20 cellular contexts compared by ENCODE assay signal in genomic region chr6:46473866-46474265, GRCh38. TPM values are rescaled to one million over a fixed set of nuclear protein-coding genes. Genes with fewer than 3 reads are reported as not detected.
DNase-seq lines count a peak whose midpoint lies in the region; ATAC-seq and TF ChIP-seq lines count a peak whose summit lies in the region.
"Had no signal": no experiment of that assay in that cellular context is flagged by ENCODE, and none has a peak within 500 bp of the region (broad histone marks: within the 10 kb centered on the region; RNA-seq: fewer than 3 reads in every experiment).

No MANE protein-coding gene starts in this region.

- no peaks in the 10 kb centered on the region for H3K9me3 ChIP-seq in SJSA1 (replicated peaks)
- H3K9me3 ChIP-seq: SJCRH30 had no signal

- no peak for TF ChIP-seq CTCF in fibroblast of mammary gland (conservative IDR thresholded peaks at IDR 0.05; ENCODE audit: control insufficient read depth, insufficient read depth, low read depth, low read length)

- peak; percentile 48 for DNase-seq in EH (ENCODE audit: low read depth)
- DNase-seq in SJSA1 (ENCODE audit: low read depth in 1 of 2, low spot score in 2 of 2): peak; percentile 50 to 59
- DNase-seq in fibroblast of mammary gland (ENCODE audit: low read depth): peak; percentile 62
- DNase-seq in renal cortical epithelial cell (ENCODE audit: low read depth): peak; percentile 9
- no peak for DNase-seq in NCI-H2196 (lab: John Stamatoyannopoulos, UW; ENCODE audit: unreplicated experiment)
- no peak for DNase-seq in stimulated activated CD4-positive, alpha-beta T cell treated with anti-CD3 and anti-CD28 coated beads, Interleukin-4, amount 100 ng/mL, for 4 hours
- DNase-seq: CD8-positive, alpha-beta T cell; DMS79 treated with DMSO at 0.1 percent for 48 hours; GF-D8; MV-4-11; NCI-H1436; NCI-H2029 treated with DMSO at 0.1 percent for 48 hours; NCI-H345; NCI-H69; NK-92 treated with Interleukin-12 subunit alpha and Interleukin-12 subunit beta, amount 100 ng/mL, for 24 hours; SJCRH30 had no signal

- H3K36me3 ChIP-seq in SJSA1: no peaks in the 10 kb centered on the region
- H3K36me3 ChIP-seq: SJCRH30 had no signal

- peaks cover 17% of the 10 kb centered on the region for H3K4me1 ChIP-seq in SJSA1 (replicated peaks)
- H3K4me1 ChIP-seq: SJCRH30 had no signal

- H3K27me3 ChIP-seq in SJSA1 (replicated peaks): no peaks in the 10 kb centered on the region
- H3K27me3 ChIP-seq: SJCRH30 had no signal

- H3K4me3 ChIP-seq in SJSA1 (no peak overlapping the region), fibroblast of mammary gland (ENCODE audit: control insufficient read depth, low read depth, low read length) (no peak overlapping the region)
- H3K4me3 ChIP-seq: SJCRH30 had no signal

- ATAC-seq in HG03571 (IDR thresholded peaks at IDR 0.05; ENCODE audit: unreplicated experiment) (no peak), GM19324 (IDR thresholded peaks at IDR 0.05; ENCODE audit: low FRiP score, unreplicated experiment) (no peak)
- ATAC-seq: CD8-positive, alpha-beta T cell had no signal

- H3K27ac ChIP-seq in SJSA1: peak overlapping the region; percentile 4; the same call in 1 of the 2 replicates
- H3K27ac ChIP-seq: RWPE1, SJCRH30 had no signal

RNA-seq across cellular contexts. Expression of gene RCAN2, which starts 17.4 kb away (rescaled TPM):
- 19.6 and 20.8 TPM in 2 replicates for total RNA-seq in SJSA1 (2014; rRNA removed; shearing (Covaris generic))
- total RNA-seq in renal cortical epithelial cell: 1.6 and 3.1 TPM in 2 replicates
- total RNA-seq: A673 had no signal

Comparison
In these comparisons a context has a peak if more than half of its experiments do, and no peak if none do; other contexts are left out.
1. DNase-seq: peak in EH (single experiment), SJSA1 (2 of 2), fibroblast of mammary gland (single experiment) and renal cortical epithelial cell (single experiment); none in NCI-H2196 (single experiment) and stimulated activated CD4-positive, alpha-beta T cell treated with anti-CD3 and anti-CD28 coated beads, Interleukin-4, amount 100 ng/mL, for 4 hours (0 of 2).